In the genomic region with DNA sequence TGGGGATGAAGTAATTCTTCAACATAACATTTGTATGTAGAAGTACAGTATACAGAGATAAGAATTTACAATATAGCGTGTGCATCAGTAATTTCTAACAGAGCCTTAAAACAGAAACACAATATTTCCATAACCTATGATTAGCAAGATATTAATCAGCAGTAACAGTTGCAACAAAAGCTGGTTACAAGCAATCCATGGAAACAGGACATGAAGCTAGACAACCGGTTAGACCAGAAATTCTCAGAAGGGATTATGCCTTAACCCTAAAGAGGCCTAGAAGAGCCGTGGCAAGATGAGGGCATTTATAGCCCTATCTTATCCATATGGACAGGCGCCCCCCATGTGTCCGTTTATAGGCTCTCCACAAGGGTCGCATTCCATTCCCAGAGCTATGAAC, we compare ENCODE assay signal across 5 cellular contexts.
DNase-seq lines count a peak whose midpoint lies in the region; TF ChIP-seq lines count a peak whose summit lies in the region.
"Not testable (repeated sequence)": the region's sequence is repeated elsewhere in the genome, so short reads cannot be mapped to it uniquely, and the experiment has no call there.

No MANE protein-coding gene starts in this region.

- BruUV-seq in Calu3 (replicated peaks; lab: Mats Ljungman, UMichigan), result not testable (repeated sequence)

- H3K4me3 ChIP-seq in LNCaP clone FGC (ENCODE audit: low read depth, low read length); smooth muscle cell: not testable (repeated sequence)

- not testable (repeated sequence) for H3K27me3 ChIP-seq in smooth muscle cell (ENCODE audit: low read depth)

- H3K4me1 Mint-ChIP-seq in Calu3 (ENCODE audit: low read depth, unreplicated experiment), result peaks cover 17% of the 10 kb centered on the region

- H3K27ac Mint-ChIP-seq in Calu3 (ENCODE audit: unreplicated experiment), result peak overlapping the region; percentile 43

- not testable (repeated sequence) for H3K79me2 ChIP-seq in smooth muscle cell (ENCODE audit: low read depth)

- peaks cover 21% of the 10 kb centered on the region for H3K4me1 ChIP-seq in smooth muscle cell (ENCODE audit: low read depth)

- peak overlapping the region; percentile 22 for H3K4me3 Mint-ChIP-seq in Calu3 (ENCODE audit: low read depth, unreplicated experiment)

- DNase-seq in Calu3 (peak; percentile 13), LNCaP clone FGC (ENCODE audit: low read depth) (peak; percentile 3)
- DNase-seq in epithelial cell of prostate (ENCODE audit: low read depth, low spot score); smooth muscle cell (lab: John Stamatoyannopoulos, UW; ENCODE audit: unreplicated experiment): not testable (repeated sequence)

- CTCF ChIA-PET in Calu3 (lab: Charles Lee), result not testable (repeated sequence)

- H3K27ac ChIP-seq in VCaP (peak overlapping the region; percentile 63), epithelial cell of prostate (peak overlapping the region; percentile 24), smooth muscle cell (ENCODE audit: low read depth) (peak overlapping the region; percentile 53)

- intact Hi-C loops in Calu3 (cut with micrococcal nuclease; ENCODE audit: unreplicated experiment), result not testable (repeated sequence)

- not testable (repeated sequence) for H3K36me3 Mint-ChIP-seq in Calu3 (ENCODE audit: insufficient read depth, unreplicated experiment)

- H3K9me3 ChIP-seq in smooth muscle cell (replicated peaks; ENCODE audit: low read depth), result not testable (repeated sequence)

- H3K9me3 Mint-ChIP-seq in Calu3 (ENCODE audit: low read depth, unreplicated experiment), result not testable (repeated sequence)

- H3F3A ChIP-seq in smooth muscle cell (ENCODE audit: low read depth), result not testable (repeated sequence)

- WGBS in smooth muscle cell (ENCODE audit: low lambda C conversion rate), result 55% methylated on average over 6 of the region's 6 CpGs

- not testable (repeated sequence) for TF ChIP-seq CTCF in Calu3 (IDR thresholded peaks at IDR 0.05; ENCODE audit: unreplicated experiment); LNCaP clone FGC (IDR thresholded peaks at IDR 0.05; ENCODE audit: control insufficient read depth, extremely low read depth, insufficient read depth); VCaP (conservative IDR thresholded peaks at IDR 0.05); smooth muscle cell (IDR thresholded peaks at IDR 0.05; ENCODE audit: borderline replicate concordance, insufficient read depth, poor library complexity, severe bottlenecking)

- not testable (repeated sequence) for H2AFZ ChIP-seq in smooth muscle cell (ENCODE audit: low read depth)

- H3K27me3 Mint-ChIP-seq in Calu3 (ENCODE audit: unreplicated experiment), result not testable (repeated sequence)

- not testable (repeated sequence) for H4K20me1 ChIP-seq in smooth muscle cell (ENCODE audit: low read depth)

- H3K4me2 ChIP-seq in smooth muscle cell, result not testable (repeated sequence)

- not testable (repeated sequence) for H3K9ac ChIP-seq in smooth muscle cell (ENCODE audit: low read depth)

- H3K36me3 ChIP-seq in smooth muscle cell (ENCODE audit: low read depth), result not testable (repeated sequence)
